Comparison of ENCODE assay signal across 8 cellular contexts in genomic region chr14:40784860-40785259, GRCh38.
"Had no signal": no experiment of that assay in that cellular context is flagged by ENCODE, and none has a peak within 500 bp of the region (broad histone marks: within the 10 kb centered on the region; RNA-seq: fewer than 3 reads in every experiment).

No MANE protein-coding gene starts in this region.

- H3K27ac Mint-ChIP-seq: HFFc6 had no signal

- H3K4me1 ChIP-seq: HAP-1 had no signal

- H3K4me3 ChIP-seq: GM23248, HAP-1, K562 had no signal

- H3K9me3 ChIP-seq: HAP-1 had no signal

- ATAC-seq: HCT116, K562 had no signal

- H2AFZ ChIP-seq: GM23248 had no signal

- H3K27ac ChIP-seq: GM23248 had no signal

- FAIRE-seq: K562 had no signal

- H3K9ac ChIP-seq: GM23248 had no signal

- H3K36me3 ChIP-seq: HAP-1 had no signal

- H3K4me3 Mint-ChIP-seq: HFFc6 had no signal

- DNase-seq: GM23248, GOT3, H7, HFFc6, IMR-90 had no signal
